Comparison of ENCODE assay signal across 8 cellular contexts in genomic region chr15:34038023-34038403, GRCh38. TPM values are rescaled to one million over a fixed set of nuclear protein-coding genes. Genes with fewer than 3 reads are reported as not detected.
A peak's percentile ranks its signal among the peaks of the same experiment; 100 is the strongest.
DNase-seq lines count a peak whose midpoint lies in the region; ATAC-seq, FAIRE-seq and TF ChIP-seq lines count a peak whose summit lies in the region.

No MANE protein-coding gene starts in this region.

- H3K27ac Mint-ChIP-seq in activated naive CD4-positive, alpha-beta T cell treated with anti-CD3 and anti-CD28 coated beads for 36 hours, result peak overlapping the region; percentile 92

- no peaks in the 10 kb centered on the region for H3K9me3 Mint-ChIP-seq in activated naive CD4-positive, alpha-beta T cell treated with anti-CD3 and anti-CD28 coated beads for 36 hours

- peaks cover 18% of the 10 kb centered on the region for H3K4me1 Mint-ChIP-seq in activated naive CD4-positive, alpha-beta T cell treated with anti-CD3 and anti-CD28 coated beads for 36 hours (ENCODE audit: low read depth)

- H3K27me3 ChIP-seq in muscle layer of duodenum (ENCODE audit: low read depth, low read length), result no peaks in the 10 kb centered on the region

- FAIRE-seq in GM12892 (lab: Jason Lieb, UNC), result no peak

- peaks cover 0 to 5% of the 10 kb centered on the region in 2 donors for H3K4me1 ChIP-seq in muscle layer of duodenum (ENCODE audit: control insufficient read depth in 1 of 2, insufficient read depth in 2 of 2, low read length in 2 of 2)

- peak overlapping the region; percentile 72 to 76 for H3K4me3 ChIP-seq in muscle layer of duodenum (ENCODE audit: low read depth in 1 of 2, low read length in 2 of 2)

- H3K9me3 ChIP-seq in muscle layer of duodenum (ENCODE audit: control insufficient read depth in 1 of 2, low read length in 2 of 2), result no peaks in the 10 kb centered on the region

- no peaks in the 10 kb centered on the region for H3K36me3 Mint-ChIP-seq in activated naive CD4-positive, alpha-beta T cell treated with anti-CD3 and anti-CD28 coated beads for 36 hours (ENCODE audit: low read depth)

- H3K27me3 Mint-ChIP-seq in activated naive CD4-positive, alpha-beta T cell treated with anti-CD3 and anti-CD28 coated beads for 36 hours (ENCODE audit: low read depth), result no peaks in the 10 kb centered on the region

- TF ChIP-seq POLR2A in GM12892 (IDR thresholded peaks at IDR 0.05; ENCODE audit: low read depth, low read length), result no peak

- intact Hi-C loops in activated naive CD4-positive, alpha-beta T cell treated with anti-CD3 and anti-CD28 coated beads for 36 hours (cut with micrococcal nuclease), result loop anchor here (2.0 to 5.0 kb wide), 4 partner anchors 297 to 1509 kb away; partner anchors contain the start of gene DPH6

- CTCF ChIA-PET in activated naive CD4-positive, alpha-beta T cell treated with anti-CD3 and anti-CD28 coated beads for 36 hours (lab: Charles Lee), result interaction anchor here (1.5 kb wide), 1 partner anchor 172 kb away, joined by 4 read pairs; the partner anchor contains the start of gene KATNBL1

- no peaks in the 10 kb centered on the region for H3K36me3 ChIP-seq in muscle layer of duodenum (ENCODE audit: control insufficient read depth in 1 of 2, insufficient read depth in 2 of 2, low read length in 2 of 2)

- ATAC-seq in HG03196 (IDR thresholded peaks at IDR 0.05; ENCODE audit: unreplicated experiment) (no peak), HG02588 (IDR thresholded peaks at IDR 0.05; ENCODE audit: unreplicated experiment) (no peak)

- H3K4me3 Mint-ChIP-seq in activated naive CD4-positive, alpha-beta T cell treated with anti-CD3 and anti-CD28 coated beads for 36 hours, result peak overlapping the region; percentile 92

- H3K27ac ChIP-seq in caudate nucleus (ENCODE audit: low read depth, low read length) (peak overlapping the region; percentile 75), muscle layer of duodenum (ENCODE audit: low read length) (peak overlapping the region; percentile 56)

- no peak for DNase-seq in activated naive CD4-positive, alpha-beta T cell treated with anti-CD3 and anti-CD28 coated beads for 36 hours
- DNase-seq in activated naive CD4-positive, alpha-beta T cell treated with anti-CD3 and anti-CD28 coated beads, Interleukin-2, amount 50 U/mL, for 16 hours, result no peak
- peak; percentile 3 to 35 for DNase-seq in Kasumi-1 (lab: John Stamatoyannopoulos, UW)
- DNase-seq in caudate nucleus (lab: John Stamatoyannopoulos, UW), result no peak
- DNase-seq in GM12892 (ENCODE audit: insufficient read length), result no peak

RNA-seq across cellular contexts. Expression of gene AVEN, which starts 1.0 kb away (rescaled TPM):
- 10 to 100 TPM; 13.3 to 13.9 TPM for total RNA-seq in activated naive CD4-positive, alpha-beta T cell treated with anti-CD3 and anti-CD28 coated beads for 36 hours
- polyA plus RNA-seq in GM12892 (2012; ENCODE audit: missing spikeins), result 10.4 TPM

Comparison
In these comparisons a context has a peak if more than half of its experiments do, and no peak if none do; other contexts are left out.
1. DNase-seq: peak in Kasumi-1 (2 of 2); none in activated naive CD4-positive, alpha-beta T cell treated with anti-CD3 and anti-CD28 coated beads for 36 hours (single experiment), activated naive CD4-positive, alpha-beta T cell treated with anti-CD3 and anti-CD28 coated beads, Interleukin-2, amount 50 U/mL, for 16 hours (single experiment), caudate nucleus (0 of 61) and GM12892 (single experiment).